ENCODE assay signal across 1 cellular context in genomic region chr3:58049143-58049785, GRCh38.
TF ChIP-seq lines count a peak whose summit lies in the region.

No MANE protein-coding gene starts in this region.

TF ChIP-seq in SK-N-SH, 30 proteins besides CTCF, POLR2A, EP300 and RAD21 (continued from another document):
- TF ChIP-seq ZBTB33 (IDR thresholded peaks at IDR 0.05; ENCODE audit: borderline replicate concordance, low read depth), result no peak
- TF ChIP-seq MEF2A (IDR thresholded peaks at IDR 0.05; ENCODE audit: borderline replicate concordance, low read depth), result peak; percentile 28; the same call in 1 of the 2 replicates
- TF ChIP-seq FOSL2 (IDR thresholded peaks at IDR 0.05; ENCODE audit: borderline replicate concordance, low read depth), result peak; percentile 91
- TF ChIP-seq RCOR1 (IDR thresholded peaks at IDR 0.05; ENCODE audit: low read length), result 0 out of 2 replicates have a peak, but pooled peaks have one; percentile 19
- no peak for TF ChIP-seq RFX5 (IDR thresholded peaks at IDR 0.05; ENCODE audit: low read length)
- peak; percentile 72; the same call in 1 of the 2 replicates for TF ChIP-seq RXRA (IDR thresholded peaks at IDR 0.05; ENCODE audit: borderline replicate concordance, low read depth)
- no peak for TF ChIP-seq IRF3 (IDR thresholded peaks at IDR 0.05; ENCODE audit: low read depth, low read length)
- TF ChIP-seq PBX3 (IDR thresholded peaks at IDR 0.05), result peak; percentile 84
- no peak for TF ChIP-seq ELF1 (IDR thresholded peaks at IDR 0.05)
- 0 out of 2 replicates have a peak, but pooled peaks have one; percentile 32 for TF ChIP-seq MAX (IDR thresholded peaks at IDR 0.05; ENCODE audit: low read depth)
- TF ChIP-seq USF1 (IDR thresholded peaks at IDR 0.05; ENCODE audit: borderline replicate concordance, low read depth), result no peak
- no peak for TF ChIP-seq CHD2 (IDR thresholded peaks at IDR 0.05; ENCODE audit: low read length, partially characterized antibody)
- peak; percentile 95 for TF ChIP-seq JUND (IDR thresholded peaks at IDR 0.05)
- TF ChIP-seq NFIC (IDR thresholded peaks at IDR 0.05; ENCODE audit: borderline replicate concordance), result peak; percentile 72
- peak; percentile 76; the same call in 1 of the 2 replicates for TF ChIP-seq TEAD4 (IDR thresholded peaks at IDR 0.05; ENCODE audit: borderline replicate concordance, insufficient read depth)
- TF ChIP-seq TCF12 (IDR thresholded peaks at IDR 0.05), result peak; percentile 78
- TF ChIP-seq YY1 (IDR thresholded peaks at IDR 0.05; ENCODE audit: low read depth), result 0 out of 2 replicates have a peak, but pooled peaks have one; percentile 66
